In the genomic region with DNA sequence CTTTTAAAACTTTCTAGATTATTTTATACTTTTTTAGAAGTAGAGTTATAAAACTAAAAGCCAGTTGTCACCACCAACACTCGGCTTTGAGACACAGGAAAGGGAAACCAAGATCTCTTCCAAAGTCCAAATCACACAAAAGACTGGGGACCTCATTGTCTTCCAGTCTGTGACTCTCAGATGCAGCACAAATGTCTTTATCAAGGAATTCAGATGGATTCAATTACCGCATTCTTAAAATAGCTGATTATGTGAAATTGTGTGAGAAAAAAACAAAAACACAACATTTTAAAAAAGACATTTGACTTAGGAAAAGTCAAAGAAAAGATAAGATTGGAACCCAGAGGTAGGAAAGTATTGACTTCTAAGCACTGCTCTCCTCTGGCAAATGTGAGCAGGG, we compare ENCODE assay signal across 1 cellular context.
TF ChIP-seq lines count a peak whose summit lies in the region.

No MANE protein-coding gene starts in this region.

TF ChIP-seq in WTC11, 78 proteins besides CTCF, POLR2A, EP300 and RAD21:
- TF ChIP-seq, protein P1, sequence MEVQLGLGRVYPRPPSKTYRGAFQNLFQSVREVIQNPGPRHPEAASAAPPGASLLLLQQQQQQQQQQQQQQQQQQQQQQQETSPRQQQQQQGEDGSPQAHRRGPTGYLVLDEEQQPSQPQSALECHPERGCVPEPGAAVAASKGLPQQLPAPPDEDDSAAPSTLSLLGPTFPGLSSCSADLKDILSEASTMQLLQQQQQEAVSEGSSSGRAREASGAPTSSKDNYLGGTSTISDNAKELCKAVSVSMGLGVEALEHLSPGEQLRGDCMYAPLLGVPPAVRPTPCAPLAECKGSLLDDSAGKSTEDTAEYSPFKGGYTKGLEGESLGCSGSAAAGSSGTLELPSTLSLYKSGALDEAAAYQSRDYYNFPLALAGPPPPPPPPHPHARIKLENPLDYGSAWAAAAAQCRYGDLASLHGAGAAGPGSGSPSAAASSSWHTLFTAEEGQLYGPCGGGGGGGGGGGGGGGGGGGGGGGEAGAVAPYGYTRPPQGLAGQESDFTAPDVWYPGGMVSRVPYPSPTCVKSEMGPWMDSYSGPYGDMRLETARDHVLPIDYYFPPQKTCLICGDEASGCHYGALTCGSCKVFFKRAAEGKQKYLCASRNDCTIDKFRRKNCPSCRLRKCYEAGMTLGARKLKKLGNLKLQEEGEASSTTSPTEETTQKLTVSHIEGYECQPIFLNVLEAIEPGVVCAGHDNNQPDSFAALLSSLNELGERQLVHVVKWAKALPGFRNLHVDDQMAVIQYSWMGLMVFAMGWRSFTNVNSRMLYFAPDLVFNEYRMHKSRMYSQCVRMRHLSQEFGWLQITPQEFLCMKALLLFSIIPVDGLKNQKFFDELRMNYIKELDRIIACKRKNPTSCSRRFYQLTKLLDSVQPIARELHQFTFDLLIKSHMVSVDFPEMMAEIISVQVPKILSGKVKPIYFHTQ (CRISPR knock-in tag; IDR thresholded peaks at IDR 0.05), result no peak
- TF ChIP-seq, protein P2, sequence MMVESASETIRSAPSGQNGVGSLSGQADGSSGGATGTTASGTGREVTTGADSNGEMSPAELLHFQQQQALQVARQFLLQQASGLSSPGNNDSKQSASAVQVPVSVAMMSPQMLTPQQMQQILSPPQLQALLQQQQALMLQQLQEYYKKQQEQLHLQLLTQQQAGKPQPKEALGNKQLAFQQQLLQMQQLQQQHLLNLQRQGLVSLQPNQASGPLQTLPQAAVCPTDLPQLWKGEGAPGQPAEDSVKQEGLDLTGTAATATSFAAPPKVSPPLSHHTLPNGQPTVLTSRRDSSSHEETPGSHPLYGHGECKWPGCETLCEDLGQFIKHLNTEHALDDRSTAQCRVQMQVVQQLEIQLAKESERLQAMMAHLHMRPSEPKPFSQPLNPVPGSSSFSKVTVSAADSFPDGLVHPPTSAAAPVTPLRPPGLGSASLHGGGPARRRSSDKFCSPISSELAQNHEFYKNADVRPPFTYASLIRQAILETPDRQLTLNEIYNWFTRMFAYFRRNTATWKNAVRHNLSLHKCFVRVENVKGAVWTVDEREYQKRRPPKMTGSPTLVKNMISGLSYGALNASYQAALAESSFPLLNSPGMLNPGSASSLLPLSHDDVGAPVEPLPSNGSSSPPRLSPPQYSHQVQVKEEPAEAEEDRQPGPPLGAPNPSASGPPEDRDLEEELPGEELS (CRISPR knock-in tag; IDR thresholded peaks at IDR 0.05), result no peak
- no peak for TF ChIP-seq ZNF317 (CRISPR knock-in tag; IDR thresholded peaks at IDR 0.05; ENCODE audit: borderline replicate concordance, low read depth)
- TF ChIP-seq, protein P3, sequence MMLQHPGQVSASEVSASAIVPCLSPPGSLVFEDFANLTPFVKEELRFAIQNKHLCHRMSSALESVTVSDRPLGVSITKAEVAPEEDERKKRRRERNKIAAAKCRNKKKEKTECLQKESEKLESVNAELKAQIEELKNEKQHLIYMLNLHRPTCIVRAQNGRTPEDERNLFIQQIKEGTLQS (CRISPR knock-in tag; conservative IDR thresholded peaks at IDR 0.05), result no peak
- TF ChIP-seq JAZF1 (CRISPR knock-in tag; IDR thresholded peaks at IDR 0.05), result no peak
TF ChIP-seq in WTC11: peak in this region for 0.
